Comparison of ENCODE assay signal across 23 cellular contexts in genomic region chr10:62379394-62379793, GRCh38. TPM values are rescaled to one million over a fixed set of nuclear protein-coding genes. Genes with fewer than 3 reads are reported as not detected.
DNase-seq lines count a peak whose midpoint lies in the region; ATAC-seq and TF ChIP-seq lines count a peak whose summit lies in the region.
"Had no signal": no experiment of that assay in that cellular context is flagged by ENCODE, and none has a peak within 500 bp of the region (broad histone marks: within the 10 kb centered on the region; RNA-seq: fewer than 3 reads in every experiment).

No MANE protein-coding gene starts in this region.

- TF ChIP-seq CTCF in HEK293 (tag by site-specific recombination; IDR thresholded peaks at IDR 0.05) (no peak), hepatocyte (IDR thresholded peaks at IDR 0.05; ENCODE audit: poor library complexity) (no peak), smooth muscle cell (IDR thresholded peaks at IDR 0.05; ENCODE audit: borderline replicate concordance, insufficient read depth, poor library complexity, severe bottlenecking) (no peak), mesothelial cell of epicardium (IDR thresholded peaks at IDR 0.05; ENCODE audit: unreplicated experiment) (no peak), WTC11 (IDR thresholded peaks at IDR 0.05) (no peak), WERI-Rb-1 (IDR thresholded peaks at IDR 0.05; ENCODE audit: low read depth, low read length) (no peak)

- H3F3A ChIP-seq in smooth muscle cell (ENCODE audit: low read depth) = peaks cover 7% of the 10 kb centered on the region

- H3K4me3 Mint-ChIP-seq in T-helper 17 cell = no peak overlapping the region
- H3K4me3 Mint-ChIP-seq in mesothelial cell of epicardium = no peak overlapping the region
- H3K4me3 Mint-ChIP-seq in WTC11 = no peak overlapping the region
- H3K4me3 Mint-ChIP-seq: activated T-cell treated with anti-CD3 and anti-CD28 coated beads, Interleukin-2, amount 50 U/mL, for 4 hours; IgD-negative memory B cell; natural killer cell; stimulated activated memory B cell treated with anti-CD40 and anti-IgM and Interleukin-4, amounts not matched to agents 10 μg/mL and 1 μg/mL and 100 μg/mL, for 72 hours had no signal

- peaks cover 18% of the 10 kb centered on the region for H3K27me3 ChIP-seq in hepatocyte
- H3K27me3 ChIP-seq in smooth muscle cell (ENCODE audit: low read depth) = no peaks in the 10 kb centered on the region
- peaks cover 32% of the 10 kb centered on the region for H3K27me3 ChIP-seq in WERI-Rb-1 (ENCODE audit: insufficient read depth, low read depth, severe bottlenecking)

- CTCF ChIA-PET in HEK293 (lab: Yijun Ruan, JAX) (interaction anchor here (0.7 kb wide), 2 partner anchors 780 to 1341 kb away, joined by 3 to 4 read pairs; no protein-coding TSS in a partner anchor), WTC11 (lab: Charles Lee) (no interaction called here)

- DNase-seq in T-helper 17 cell (no peak), hepatocyte (ENCODE audit: low spot score) (no peak), smooth muscle cell (lab: John Stamatoyannopoulos, UW; ENCODE audit: unreplicated experiment) (no peak), mesothelial cell of epicardium (ENCODE audit: low spot score in 2 of 2, unreplicated experiment in 2 of 2) (no peak), WTC11 (ENCODE audit: low spot score) (no peak), WERI-Rb-1 (no peak)
- DNase-seq: activated CD4-positive, alpha-beta T cell treated with anti-CD3 and anti-CD28 coated beads for 1 hour; activated naive CD4-positive, alpha-beta T cell treated with Interleukin-2 at 50 U/mL for 16 hours; activated T-cell treated with anti-CD3 and anti-CD28 coated beads, Interleukin-2, amount 50 U/mL, for 4 hours; CD8-positive, alpha-beta memory T cell; left cardiac atrium; natural killer cell; NCI-H1092 treated with DMSO at 0.1 percent for 48 hours; NCI-H1930; NCI-H82; retina; SHP77 treated with DMSO at 0.1 percent for 48 hours had no signal

- H3K27me3 Mint-ChIP-seq in T-helper 17 cell (peaks cover 10% of the 10 kb centered on the region), mesothelial cell of epicardium (ENCODE audit: low read depth) (peaks cover 27% of the 10 kb centered on the region), WTC11 (ENCODE audit: low read depth) (peaks cover 22% of the 10 kb centered on the region)

- H3K9me3 Mint-ChIP-seq in mesothelial cell of epicardium (no peaks in the 10 kb centered on the region), WTC11 (no peaks in the 10 kb centered on the region)
- H3K9me3 Mint-ChIP-seq: activated T-cell treated with anti-CD3 and anti-CD28 coated beads, Interleukin-2, amount 50 U/mL, for 4 hours; CD8-positive, alpha-beta memory T cell; IgD-negative memory B cell; natural killer cell; stimulated activated memory B cell treated with anti-CD40 and anti-IgM and Interleukin-4, amounts not matched to agents 10 μg/mL and 1 μg/mL and 100 μg/mL, for 72 hours had no signal

- H3K9ac ChIP-seq in smooth muscle cell (ENCODE audit: low read depth) = no peak overlapping the region

- H3K27ac ChIP-seq in HEK293 (ENCODE audit: extremely low read depth, low read depth, low read length) (no peak overlapping the region), hepatocyte (peak overlapping the region; percentile 14), smooth muscle cell (ENCODE audit: low read depth) (peak overlapping the region; percentile 75), WERI-Rb-1 (no peak overlapping the region)
- H3K27ac ChIP-seq: cardiac muscle cell, thoracic aorta had no signal

- H3K4me1 Mint-ChIP-seq in T-helper 17 cell = peaks cover 24% of the 10 kb centered on the region
- peaks cover 7% of the 10 kb centered on the region for H3K4me1 Mint-ChIP-seq in mesothelial cell of epicardium
- 0 out of 2 replicates have a peak, but pooled peaks cover 3% of the 10 kb centered on the region for H3K4me1 Mint-ChIP-seq in WTC11

- WGBS in hepatocyte (ENCODE audit: low lambda C conversion rate, missing lambda C conversion rate) = 85% methylated on average over 4 of the region's 4 CpGs
- 82% methylated on average over 4 of the region's 4 CpGs for whole genome bisulfite sequencing in smooth muscle cell (ENCODE audit: low lambda C conversion rate)

- no peaks in the 10 kb centered on the region for H3K9me3 ChIP-seq in HEK293 (ENCODE audit: control insufficient read depth, insufficient read depth, low read depth, low read length)
- no peaks in the 10 kb centered on the region for H3K9me3 ChIP-seq in T-helper 17 cell (ENCODE audit: control insufficient read depth, low read length, poor library complexity, severe bottlenecking)
- no peaks in the 10 kb centered on the region for H3K9me3 ChIP-seq in hepatocyte (ENCODE audit: low read depth)
- no peaks in the 10 kb centered on the region for H3K9me3 ChIP-seq in smooth muscle cell (replicated peaks; ENCODE audit: low read depth)
- no peaks in the 10 kb centered on the region for H3K9me3 ChIP-seq in WERI-Rb-1 (ENCODE audit: severe bottlenecking)
- H3K9me3 ChIP-seq: thoracic aorta had no signal

- no peak overlapping the region for H3K4me2 ChIP-seq in hepatocyte
- no peak overlapping the region for H3K4me2 ChIP-seq in smooth muscle cell

- no peaks in the 10 kb centered on the region for H3K36me3 ChIP-seq in HEK293 (ENCODE audit: control insufficient read depth in 2 of 2, insufficient read depth in 1 of 2, low read length in 2 of 2)
- no peaks in the 10 kb centered on the region for H3K36me3 ChIP-seq in hepatocyte (replicated peaks; ENCODE audit: insufficient read depth, low read depth)
- H3K36me3 ChIP-seq in smooth muscle cell (ENCODE audit: low read depth) = no peaks in the 10 kb centered on the region
- no peaks in the 10 kb centered on the region for H3K36me3 ChIP-seq in WERI-Rb-1
- H3K36me3 ChIP-seq: cardiac muscle cell, thoracic aorta had no signal

- ATAC-seq in T-helper 17 cell (no peak), WTC11 (no peak)
- ATAC-seq: natural killer cell; stimulated activated memory B cell treated with anti-CD40 and anti-IgM and Interleukin-4, amounts not matched to agents 10 μg/mL and 1 μg/mL and 100 μg/mL, for 72 hours had no signal

- no peaks in the 10 kb centered on the region for H3K79me2 ChIP-seq in hepatocyte
- H3K79me2 ChIP-seq in smooth muscle cell (ENCODE audit: low read depth) = no peaks in the 10 kb centered on the region

- POLR2A ChIA-PET in HEK293 (lab: Yijun Ruan, JAX) (no interaction called here), WTC11 (lab: Charles Lee) (no interaction called here)

- peaks cover 2% of the 10 kb centered on the region for H3K36me3 Mint-ChIP-seq in T-helper 17 cell (ENCODE audit: low read depth)
- H3K36me3 Mint-ChIP-seq in mesothelial cell of epicardium = no peaks in the 10 kb centered on the region
- H3K36me3 Mint-ChIP-seq in WTC11 = no peaks in the 10 kb centered on the region
- H3K36me3 Mint-ChIP-seq: natural killer cell; stimulated activated memory B cell treated with anti-CD40 and anti-IgM and Interleukin-4, amounts not matched to agents 10 μg/mL and 1 μg/mL and 100 μg/mL, for 72 hours had no signal

- peak overlapping the region; percentile 19 for H3K27ac Mint-ChIP-seq in T-helper 17 cell
- no peak overlapping the region for H3K27ac Mint-ChIP-seq in mesothelial cell of epicardium
- no peak overlapping the region for H3K27ac Mint-ChIP-seq in WTC11
- H3K27ac Mint-ChIP-seq: IgD-negative memory B cell; natural killer cell; stimulated activated memory B cell treated with anti-CD40 and anti-IgM and Interleukin-4, amounts not matched to agents 10 μg/mL and 1 μg/mL and 100 μg/mL, for 72 hours had no signal

- no peak overlapping the region for H2AFZ ChIP-seq in hepatocyte
- no peak overlapping the region for H2AFZ ChIP-seq in smooth muscle cell (ENCODE audit: low read depth)

- H3K9me2 ChIP-seq in hepatocyte (replicated peaks; ENCODE audit: insufficient read depth) = no peaks in the 10 kb centered on the region

- H3K4me1 ChIP-seq in HEK293 (ENCODE audit: control insufficient read depth, insufficient read depth, low read length) (peaks cover 15% of the 10 kb centered on the region), hepatocyte (ENCODE audit: insufficient read depth) (no peaks in the 10 kb centered on the region), smooth muscle cell (ENCODE audit: low read depth) (no peaks in the 10 kb centered on the region)

- H4K20me1 ChIP-seq in hepatocyte (ENCODE audit: insufficient read depth, poor library complexity, severe bottlenecking) (no peaks in the 10 kb centered on the region), smooth muscle cell (ENCODE audit: low read depth) (no peaks in the 10 kb centered on the region)

- H3K4me3 ChIP-seq in HEK293 (ENCODE audit: low read depth, low read length) (no peak overlapping the region), hepatocyte (no peak overlapping the region), smooth muscle cell (no peak overlapping the region), WERI-Rb-1 (ENCODE audit: low read depth, low read length) (no peak overlapping the region)
- H3K4me3 ChIP-seq: cardiac muscle cell, thoracic aorta had no signal

TF ChIP-seq in HEK293, 187 proteins besides CTCF, POLR2A, EP300 and RAD21 (continues in another document):
- TF ChIP-seq ZNF670 (tag by site-specific recombination; IDR thresholded peaks at IDR 0.05; ENCODE audit: low read depth) = no peak

TF ChIP-seq in WTC11, 78 proteins besides CTCF, POLR2A, EP300 and RAD21 (continues in another document):
- TF ChIP-seq ESRRA (CRISPR knock-in tag; IDR thresholded peaks at IDR 0.05; ENCODE audit: borderline replicate concordance) (no peak), MYBL2 (CRISPR knock-in tag; IDR thresholded peaks at IDR 0.05) (no peak), ZNF396 (CRISPR knock-in tag; IDR thresholded peaks at IDR 0.05; ENCODE audit: borderline replicate concordance) (no peak), ETV6 (CRISPR knock-in tag; IDR thresholded peaks at IDR 0.05) (no peak)

RNA-seq across cellular contexts. Expression of gene ZNF365, which starts 5.2 kb away (rescaled TPM):
- total RNA-seq in T-helper 17 cell = 1 to 10 TPM; 1.6 to 3.4 TPM
- 0.24 and 0.93 TPM in 2 replicates for total RNA-seq in hepatocyte
- polyA plus RNA-seq in hepatocyte = 0.28 and 0.60 TPM in 2 replicates
- 3.1 and 3.7 TPM in 2 replicates for total RNA-seq in smooth muscle cell
- 1.9 and 2.0 TPM in 2 replicates for polyA plus RNA-seq in smooth muscle cell
- total RNA-seq in mesothelial cell of epicardium = not detected in 3 replicates
- total RNA-seq in WTC11 (2021) = 0.39 to 0.62 TPM (median 0.59 TPM) in 3 replicates
- total RNA-seq: cardiac muscle cell, mesenteric fat pad had no signal
- polyA plus RNA-seq: cardiac muscle cell, IgD-negative memory B cell had no signal

Comparison
In these comparisons a context has a peak if more than half of its experiments do, and no peak if none do; other contexts are left out.
1. H3K27ac ChIP-seq: peak in hepatocyte (single experiment) and smooth muscle cell (single experiment); none in HEK293 (single experiment) and WERI-Rb-1 (single experiment).